Comparison of ENCODE assay signal across 15 cellular contexts in the genomic region with DNA sequence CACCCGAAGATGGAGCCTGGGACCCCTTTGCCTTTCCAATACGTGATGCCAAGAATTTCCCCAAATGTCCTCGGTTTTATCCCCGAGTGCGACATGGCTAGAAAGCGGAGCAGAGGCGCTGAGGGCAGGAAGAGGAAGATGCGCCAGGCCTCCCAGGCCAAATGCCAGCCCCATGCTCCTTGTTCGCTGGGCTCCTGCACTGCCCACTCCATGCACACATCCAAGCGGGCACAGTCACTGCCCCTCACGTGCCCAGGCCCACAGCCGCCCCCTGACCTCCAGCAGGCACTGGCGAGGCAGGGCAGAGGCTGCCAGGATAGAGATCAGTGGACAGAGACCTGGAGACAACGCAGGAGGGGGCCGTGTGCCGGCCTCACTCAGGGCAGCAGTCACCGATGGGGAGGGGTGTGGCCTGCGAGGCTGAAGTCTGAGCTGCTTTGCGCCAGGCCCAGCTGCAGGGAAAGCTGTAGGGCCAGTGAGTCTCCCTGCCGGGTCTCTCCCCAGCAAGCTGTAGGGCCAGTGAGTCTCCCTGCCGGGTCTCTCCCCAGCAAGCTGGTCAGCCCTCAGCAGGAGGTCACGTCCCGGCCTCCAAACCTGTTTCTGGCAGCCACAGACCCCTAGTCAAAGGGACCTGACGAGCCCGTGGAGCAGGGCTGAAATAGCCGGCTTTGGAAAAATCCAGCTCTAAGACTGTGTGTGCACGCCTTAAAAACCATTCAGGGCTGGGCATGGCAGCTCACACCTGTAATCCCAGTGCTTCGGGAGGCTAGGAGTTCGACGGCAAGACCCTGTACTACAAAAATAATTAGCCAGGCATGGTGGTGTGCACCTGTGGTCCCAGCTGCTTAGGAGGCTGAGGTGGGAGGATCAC.
DNase-seq lines count a peak whose midpoint lies in the region; ATAC-seq and TF ChIP-seq lines count a peak whose summit lies in the region.
"Had no signal": no experiment of that assay in that cellular context is flagged by ENCODE, and none has a peak within 500 bp of the region (broad histone marks: within the 10 kb centered on the region; RNA-seq: fewer than 3 reads in every experiment).

No MANE protein-coding gene starts in this region.

- WGBS in right lobe of liver (ENCODE audit: insufficient coverage, low coverage, low lambda C conversion rate, missing lambda C conversion rate) = 45% methylated on average over 4 of the region's 30 CpGs

- peak in 3 of 4 donors; percentile 3 to 16 (median 3) for ATAC-seq in right lobe of liver
- no peak for ATAC-seq in stimulated activated naive B cell treated with anti-CD40 and anti-IgM and Interleukin-4, amounts not matched to agents 10 μg/mL and 1 μg/mL and 100 μg/mL, for 72 hours (replicated peaks)
- ATAC-seq in HG03159 (IDR thresholded peaks at IDR 0.05; ENCODE audit: unreplicated experiment) = no peak
- no peak for ATAC-seq in HG02571 (IDR thresholded peaks at IDR 0.05; ENCODE audit: unreplicated experiment)

- no peak overlapping the region for H3K27ac ChIP-seq in right lobe of liver
- H3K27ac ChIP-seq: upper lobe of right lung had no signal

- intact Hi-C loops in right lobe of liver (cut with DNase I) = loop anchor here (5.0 to 10.0 kb wide), 2 partner anchors 278 to 285 kb away; no protein-coding TSS in a partner anchor

- H3K36me3 ChIP-seq in adipocyte (ENCODE audit: control insufficient read depth, insufficient read depth, low read length, severe bottlenecking) (no peaks in the 10 kb centered on the region), right lobe of liver (no peaks in the 10 kb centered on the region)
- H3K36me3 ChIP-seq: upper lobe of right lung had no signal

- peaks cover 6% of the 10 kb centered on the region for H3K4me1 ChIP-seq in adipocyte (ENCODE audit: control insufficient read depth, insufficient read depth, low read length)
- peaks cover 0 to 1% (median 0%) of the 10 kb centered on the region in 4 donors for H3K4me1 ChIP-seq in right lobe of liver
- H3K4me1 ChIP-seq: upper lobe of right lung had no signal

- no peak overlapping the region for H3K4me3 Mint-ChIP-seq in stimulated activated naive B cell treated with anti-CD40 and anti-IgM and Interleukin-4, amounts not matched to agents 10 μg/mL and 1 μg/mL and 100 μg/mL, for 72 hours

- H3K9ac ChIP-seq in adipocyte (ENCODE audit: low read length) = peak overlapping the region; percentile 61

- peak overlapping the region; percentile 62 for H3K27ac Mint-ChIP-seq in stimulated activated naive B cell treated with anti-CD40 and anti-IgM and Interleukin-4, amounts not matched to agents 10 μg/mL and 1 μg/mL and 100 μg/mL, for 72 hours
- H3K27ac Mint-ChIP-seq: activated naive CD8-positive, alpha-beta T cell treated with anti-CD3 and anti-CD28 coated beads, Interleukin-2, amount 10 ng/mL, durations not matched to agents 7 days and 5 days; naive thymus-derived CD8-positive, alpha-beta T cell had no signal

- no peaks in the 10 kb centered on the region for H3K27me3 ChIP-seq in adipocyte (replicated peaks; ENCODE audit: control insufficient read depth, insufficient read depth, low read length)
- H3K27me3 ChIP-seq in right lobe of liver = no peaks in the 10 kb centered on the region

- H3K27me3 Mint-ChIP-seq in stimulated activated naive B cell treated with anti-CD40 and anti-IgM and Interleukin-4, amounts not matched to agents 10 μg/mL and 1 μg/mL and 100 μg/mL, for 72 hours = peaks cover 7 to 19% of the 10 kb centered on the region in 2 donors

- no peak overlapping the region for H3K4me3 ChIP-seq in adipocyte (ENCODE audit: low read length)
- H3K4me3 ChIP-seq in right lobe of liver = no peak overlapping the region
- H3K4me3 ChIP-seq: GM12878 had no signal

- H3K36me3 Mint-ChIP-seq in stimulated activated naive B cell treated with anti-CD40 and anti-IgM and Interleukin-4, amounts not matched to agents 10 μg/mL and 1 μg/mL and 100 μg/mL, for 72 hours = peaks cover 5 to 21% of the 10 kb centered on the region in 2 donors
- H3K36me3 Mint-ChIP-seq: activated naive CD8-positive, alpha-beta T cell treated with anti-CD3 and anti-CD28 coated beads, Interleukin-2, amount 10 ng/mL, durations not matched to agents 7 days and 5 days had no signal

- DNase-seq in SHP77 (lab: John Stamatoyannopoulos, UW) (peak; percentile 29 to 68), SHP77 treated with DMSO at 0.1 percent for 48 hours (lab: John Stamatoyannopoulos, UW) (no peak), adipocyte (ENCODE audit: low read depth) (no peak), right lobe of liver (peak in 2 of 3 donors; percentile 28 to 54), COLO668 (lab: John Stamatoyannopoulos, UW; ENCODE audit: unreplicated experiment) (no peak)
- no peak for DNase-seq in stimulated activated naive B cell treated with anti-CD40 and anti-IgM and Interleukin-4, amounts not matched to agents 10 μg/mL and 1 μg/mL and 100 μg/mL, for 72 hours
- DNase-seq: activated naive CD8-positive, alpha-beta T cell treated with anti-CD3 and anti-CD28 coated beads, Interleukin-2, amount 10 ng/mL, durations not matched to agents 7 days and 5 days; cortex of kidney; DMS 273 treated with DMSO at 0.1 percent for 48 hours; NCI-H345 had no signal

- H3K4me1 Mint-ChIP-seq in stimulated activated naive B cell treated with anti-CD40 and anti-IgM and Interleukin-4, amounts not matched to agents 10 μg/mL and 1 μg/mL and 100 μg/mL, for 72 hours = peaks cover 0 to 2% of the 10 kb centered on the region in 2 donors
- H3K4me1 Mint-ChIP-seq: activated naive CD8-positive, alpha-beta T cell treated with anti-CD3 and anti-CD28 coated beads, Interleukin-2, amount 10 ng/mL, durations not matched to agents 7 days and 5 days had no signal

- H3K9me3 Mint-ChIP-seq in stimulated activated naive B cell treated with anti-CD40 and anti-IgM and Interleukin-4, amounts not matched to agents 10 μg/mL and 1 μg/mL and 100 μg/mL, for 72 hours = peaks cover 1 to 3% of the 10 kb centered on the region in 2 donors
- H3K9me3 Mint-ChIP-seq: activated naive CD8-positive, alpha-beta T cell treated with anti-CD3 and anti-CD28 coated beads, Interleukin-2, amount 10 ng/mL, durations not matched to agents 7 days and 5 days had no signal

- no peak for TF ChIP-seq CTCF in right lobe of liver (IDR thresholded peaks at IDR 0.05)

- H3K9me3 ChIP-seq in adipocyte (ENCODE audit: control insufficient read depth, low read length) (no peaks in the 10 kb centered on the region), right lobe of liver (no peaks in the 10 kb centered on the region)
- H3K9me3 ChIP-seq: upper lobe of right lung had no signal

- TF ChIP-seq POLR2A in right lobe of liver (IDR thresholded peaks at IDR 0.05) = no peak

Comparison
In these comparisons a context has a peak if more than half of its experiments do, and no peak if none do; other contexts are left out.
1. DNase-seq: peak in SHP77 (2 of 2) and right lobe of liver (2 of 3); none in SHP77 treated with DMSO at 0.1 percent for 48 hours (single experiment), adipocyte (single experiment), stimulated activated naive B cell treated with anti-CD40 and anti-IgM and Interleukin-4, amounts not matched to agents 10 μg/mL and 1 μg/mL and 100 μg/mL, for 72 hours (single experiment) and COLO668 (single experiment).
2. ATAC-seq: peak in right lobe of liver (3 of 4); none in stimulated activated naive B cell treated with anti-CD40 and anti-IgM and Interleukin-4, amounts not matched to agents 10 μg/mL and 1 μg/mL and 100 μg/mL, for 72 hours (0 of 2), HG03159 (single experiment) and HG02571 (single experiment).